ENCODE assay signal across 9 cellular contexts in the genomic region with DNA sequence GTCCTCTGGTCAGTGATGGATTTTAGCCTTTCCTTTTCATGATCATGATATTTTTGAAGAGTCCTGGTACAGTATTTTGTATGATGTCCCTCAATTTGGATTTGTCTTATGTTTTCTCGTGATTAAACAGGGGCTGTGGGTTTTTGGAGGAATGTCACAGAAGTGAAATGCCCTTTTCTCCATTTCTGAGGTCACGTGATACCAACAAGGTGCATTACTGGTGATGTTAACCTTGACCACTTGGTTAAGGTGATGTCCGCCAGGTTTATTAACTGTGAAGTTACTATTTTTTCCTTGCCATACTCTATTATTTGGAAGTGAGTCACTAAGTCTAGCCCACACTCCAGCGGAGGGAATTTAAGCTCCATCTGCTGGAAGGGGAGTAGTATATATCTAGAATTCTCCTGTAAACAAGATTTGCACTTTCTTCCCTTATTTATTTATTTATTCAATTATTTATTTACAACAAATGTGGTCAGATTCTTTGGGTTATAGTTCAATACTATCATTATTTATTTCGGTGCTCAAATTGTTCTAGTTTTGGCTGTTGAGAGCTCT.
DNase-seq lines count a peak whose midpoint lies in the region; ATAC-seq and TF ChIP-seq lines count a peak whose summit lies in the region.
"Had no signal": no experiment of that assay in that cellular context is flagged by ENCODE, and none has a peak within 500 bp of the region (broad histone marks: within the 10 kb centered on the region; RNA-seq: fewer than 3 reads in every experiment).

No MANE protein-coding gene starts in this region.

- H3K18ac ChIP-seq in IMR-90 (ENCODE audit: low read depth, low read length) = no peak overlapping the region

- CTCF ChIA-PET in IMR-90 (lab: Yijun Ruan, JAX) = interaction anchor here (1.0 to 1.2 kb wide), 4 partner anchors 15 to 280 kb away, joined by 3 to 5 read pairs (median 3); no protein-coding TSS in a partner anchor

- H3K4ac ChIP-seq in IMR-90 (ENCODE audit: low read depth, low read length) = no peak overlapping the region

- H4K20me1 ChIP-seq in IMR-90 (ENCODE audit: insufficient read depth, low read length) = no peaks in the 10 kb centered on the region

- H3K36me3 ChIP-seq in IMR-90 (ENCODE audit: control insufficient read depth, insufficient read depth, low read length) = no peaks in the 10 kb centered on the region

- H3K4me2 ChIP-seq in IMR-90 (ENCODE audit: low read depth, low read length) = no peak overlapping the region

- TF ChIP-seq RAD21 in IMR-90 (IDR thresholded peaks at IDR 0.05; ENCODE audit: low read length) = peak; percentile 85

- H2BK5ac ChIP-seq in IMR-90 (ENCODE audit: low read depth, low read length, poor library complexity, severe bottlenecking) = no peak overlapping the region

- intact Hi-C loops in IMR-90 (cut with micrococcal nuclease) = loop anchor here (1.0 to 5.0 kb wide), 3 partner anchors 221 to 528 kb away; no protein-coding TSS in a partner anchor

- no peak for TF ChIP-seq POLR2A in IMR-90 (IDR thresholded peaks at IDR 0.05; ENCODE audit: low read depth, low read length)

- POLR2A ChIA-PET in IMR-90 (lab: Charles Lee; ENCODE audit: unreplicated experiment) = no interaction called here

- H3K9ac ChIP-seq in IMR-90 (ENCODE audit: low read depth, low read length) = no peak overlapping the region

- ATAC-seq in IMR-90 (ENCODE audit: low read depth) = peak; percentile 88
- no peak for ATAC-seq in GM21423 (IDR thresholded peaks at IDR 0.05; ENCODE audit: unreplicated experiment)
- no peak for ATAC-seq in GM21528 (IDR thresholded peaks at IDR 0.05; ENCODE audit: low FRiP score, unreplicated experiment)
- no peak for ATAC-seq in GM18909 (IDR thresholded peaks at IDR 0.05; ENCODE audit: poor library complexity, unreplicated experiment)
- ATAC-seq: effector memory CD8-positive, alpha-beta T cell had no signal

- no peak overlapping the region for H4K91ac ChIP-seq in IMR-90 (ENCODE audit: insufficient read depth, low read depth, low read length)

- H2AK5ac ChIP-seq in IMR-90 (ENCODE audit: low read depth, low read length) = no peak overlapping the region

- TF ChIP-seq CTCF in IMR-90 (conservative IDR thresholded peaks at IDR 0.05; ENCODE audit: low read depth, low read length) = peak; percentile 75
- peak; percentile 57 for TF ChIP-seq CTCF in astrocyte of the cerebellum (IDR thresholded peaks at IDR 0.05; ENCODE audit: low read depth, low read length, missing control alignments)

- H3K56ac ChIP-seq in IMR-90 (ENCODE audit: extremely low read depth, insufficient read depth, low read length) = no peak overlapping the region

- dilution Hi-C loops in IMR-90 (cut with HindIII; ENCODE audit: low sequenced_read_pairs, unreplicated experiment) = no loop called here

- no peak overlapping the region for H2AFZ ChIP-seq in IMR-90 (replicated peaks; ENCODE audit: low read length, poor library complexity)

- in situ Hi-C loops in IMR-90 (cut with MboI; ENCODE audit: low sequenced_read_pairs) (loop anchor here (5.0 kb wide), 1 partner anchor 223 kb away; no protein-coding TSS in a partner anchor), astrocyte of the cerebellum (cut with HindIII; ENCODE audit: low sequenced_read_pairs) (no loop called here)

- peaks cover 4% of the 10 kb centered on the region; the same call in 1 of the 2 replicates for H3K27me3 ChIP-seq in IMR-90 (ENCODE audit: control insufficient read depth, insufficient read depth, low read length)

- no peak overlapping the region for H3K23ac ChIP-seq in IMR-90 (ENCODE audit: low read depth, low read length)

- no peak overlapping the region for H4K5ac ChIP-seq in IMR-90 (ENCODE audit: low read depth, low read length)

- no peaks in the 10 kb centered on the region for H3K9me1 ChIP-seq in IMR-90 (ENCODE audit: insufficient read depth, low read length)

- no peak overlapping the region for H2BK120ac ChIP-seq in IMR-90 (ENCODE audit: low read depth, low read length)

- no peaks in the 10 kb centered on the region for H3K79me1 ChIP-seq in IMR-90 (ENCODE audit: low read depth in 1 of 2, low read length in 2 of 2)

- H3K4me1 ChIP-seq in IMR-90 (ENCODE audit: control insufficient read depth, insufficient read depth, low read length) = no peaks in the 10 kb centered on the region; the same call in 1 of the 2 replicates

- no peak overlapping the region for H2AK9ac ChIP-seq in IMR-90 (replicated peaks; ENCODE audit: low read depth, low read length, poor library complexity)

- no peak overlapping the region for H3K4me3 ChIP-seq in IMR-90 (ENCODE audit: insufficient read depth, low read depth, low read length)
- no peak overlapping the region for H3K4me3 ChIP-seq in astrocyte of the cerebellum (ENCODE audit: low read depth, low read length)

- H4K8ac ChIP-seq in IMR-90 (ENCODE audit: low read depth in 2 of 2, low read length in 2 of 2) = no peak overlapping the region

- 0 out of 3 replicates have a peak overlapping the region, but pooled peaks have one; percentile 47 for H2BK15ac ChIP-seq in IMR-90 (ENCODE audit: low read depth, low read length)

- peak overlapping the region; percentile 51; the same call in 1 of the 2 replicates for H2BK20ac ChIP-seq in IMR-90 (ENCODE audit: low read depth, low read length)

- no TSS peak for BruUV-seq in IMR-90 (replicated peaks; lab: Mats Ljungman, UMichigan)

- H3K14ac ChIP-seq in IMR-90 (replicated peaks; ENCODE audit: low read depth, low read length) = no peak overlapping the region

- peak; percentile 42 for DNase-seq in Ammon's horn (ENCODE audit: low spot score)
- peak; percentile 73 for DNase-seq in IMR-90
- peak; percentile 29 for DNase-seq in astrocyte of the cerebellum (ENCODE audit: low read depth)
- DNase-seq in kidney tubule cell (ENCODE audit: low spot score) = peak; percentile 49
- no peak for DNase-seq in amniotic stem cell (lab: John Stamatoyannopoulos, UW)
- DNase-seq: effector memory CD8-positive, alpha-beta T cell had no signal

- H3K9me3 ChIP-seq in IMR-90 (ENCODE audit: control insufficient read depth, insufficient read depth, low read length) = no peaks in the 10 kb centered on the region

- no CpG with 5 or more reads among the region's 5 CpGs for WGBS in IMR-90 (ENCODE audit: extremely low coverage in 2 of 2, insufficient read length in 1 of 2), 2 experiments

- no peak overlapping the region for H3K27ac ChIP-seq in IMR-90 (ENCODE audit: insufficient read depth, low read length)

TF ChIP-seq in IMR-90, 13 proteins besides CTCF, POLR2A, EP300 and RAD21:
- TF ChIP-seq NFE2L2 (IDR thresholded peaks at IDR 0.05; ENCODE audit: low read depth, low read length) = no peak
- no peak for TF ChIP-seq MAZ (IDR thresholded peaks at IDR 0.05; ENCODE audit: borderline replicate concordance, low read depth, low read length)
- TF ChIP-seq SMC3 (IDR thresholded peaks at IDR 0.05; ENCODE audit: low read depth, low read length) = peak; percentile 93
- TF ChIP-seq, protein P1, sequence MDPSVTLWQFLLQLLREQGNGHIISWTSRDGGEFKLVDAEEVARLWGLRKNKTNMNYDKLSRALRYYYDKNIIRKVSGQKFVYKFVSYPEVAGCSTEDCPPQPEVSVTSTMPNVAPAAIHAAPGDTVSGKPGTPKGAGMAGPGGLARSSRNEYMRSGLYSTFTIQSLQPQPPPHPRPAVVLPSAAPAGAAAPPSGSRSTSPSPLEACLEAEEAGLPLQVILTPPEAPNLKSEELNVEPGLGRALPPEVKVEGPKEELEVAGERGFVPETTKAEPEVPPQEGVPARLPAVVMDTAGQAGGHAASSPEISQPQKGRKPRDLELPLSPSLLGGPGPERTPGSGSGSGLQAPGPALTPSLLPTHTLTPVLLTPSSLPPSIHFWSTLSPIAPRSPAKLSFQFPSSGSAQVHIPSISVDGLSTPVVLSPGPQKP (IDR thresholded peaks at IDR 0.05; ENCODE audit: borderline replicate concordance, low read depth, low read length) = no peak
- peak; percentile 30; the same call in 1 of the 2 replicates for TF ChIP-seq FOS (IDR thresholded peaks at IDR 0.05; ENCODE audit: low read depth, low read length)
- TF ChIP-seq, protein P2, sequence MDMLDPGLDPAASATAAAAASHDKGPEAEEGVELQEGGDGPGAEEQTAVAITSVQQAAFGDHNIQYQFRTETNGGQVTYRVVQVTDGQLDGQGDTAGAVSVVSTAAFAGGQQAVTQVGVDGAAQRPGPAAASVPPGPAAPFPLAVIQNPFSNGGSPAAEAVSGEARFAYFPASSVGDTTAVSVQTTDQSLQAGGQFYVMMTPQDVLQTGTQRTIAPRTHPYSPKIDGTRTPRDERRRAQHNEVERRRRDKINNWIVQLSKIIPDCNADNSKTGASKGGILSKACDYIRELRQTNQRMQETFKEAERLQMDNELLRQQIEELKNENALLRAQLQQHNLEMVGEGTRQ (IDR thresholded peaks at IDR 0.05; ENCODE audit: low read depth, low read length) = no peak
- no peak for TF ChIP-seq BHLHE40 (IDR thresholded peaks at IDR 0.05; ENCODE audit: low read depth, low read length)
- TF ChIP-seq CHD1 (IDR thresholded peaks at IDR 0.05; ENCODE audit: low read depth, low read length) = no peak
- no peak for TF ChIP-seq MXI1 (IDR thresholded peaks at IDR 0.05; ENCODE audit: borderline replicate concordance, low read depth, low read length)
